In the genomic region with DNA sequence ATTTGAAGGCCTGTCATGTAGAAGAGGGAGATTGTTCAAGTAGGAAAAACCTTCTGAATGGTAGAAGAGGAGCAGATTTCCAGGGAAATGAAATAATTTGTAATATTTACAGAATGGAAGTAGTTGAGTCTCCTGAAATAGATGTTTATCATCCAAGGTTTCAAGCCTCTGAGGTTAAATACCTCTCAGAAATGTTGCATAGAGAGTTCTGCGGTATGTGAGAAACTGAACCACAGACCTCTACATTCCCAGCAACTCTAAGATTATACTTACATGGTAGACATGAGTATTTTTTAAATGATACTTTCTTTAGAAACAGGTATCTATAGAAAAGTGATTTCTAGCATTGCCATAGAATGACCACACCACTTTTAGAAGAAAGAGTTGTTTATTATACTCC, we compare ENCODE assay signal across 18 cellular contexts.
A peak's percentile ranks its signal among the peaks of the same experiment; 100 is the strongest.
DNase-seq lines count a peak whose midpoint lies in the region; ATAC-seq and TF ChIP-seq lines count a peak whose summit lies in the region.
"Had no signal": no experiment of that assay in that cellular context is flagged by ENCODE, and none has a peak within 500 bp of the region (broad histone marks: within the 10 kb centered on the region; RNA-seq: fewer than 3 reads in every experiment).

No MANE protein-coding gene starts in this region.

- H3K4me1 ChIP-seq in PC-3 (ENCODE audit: insufficient read depth, low read length) (peaks cover 34% of the 10 kb centered on the region), mammary epithelial cell (ENCODE audit: insufficient read depth, low read length) (peaks cover 21% of the 10 kb centered on the region)

- H3K36me3 ChIP-seq in PC-3 (ENCODE audit: low read depth, low read length) = no peaks in the 10 kb centered on the region
- H3K36me3 ChIP-seq in mammary epithelial cell (ENCODE audit: insufficient read depth, low read length) = no peaks in the 10 kb centered on the region
- H3K36me3 ChIP-seq: HAP-1 had no signal

- H3K36me3 Mint-ChIP-seq in activated CD4-positive, alpha-beta T cell treated with anti-CD3 and anti-CD28 coated beads, Interleukin-2, amount 10 ng/mL, durations not matched to agents 7 days and 5 days (ENCODE audit: low read depth) = no peaks in the 10 kb centered on the region

- intact Hi-C loops in PC-3 (cut with micrococcal nuclease) (loop anchor here (1.0 kb wide), 1 partner anchor 13 kb away; no protein-coding TSS in a partner anchor), mammary epithelial cell (cut with micrococcal nuclease) (loop anchor here (1.0 kb wide), 1 partner anchor 50 kb away; no protein-coding TSS in a partner anchor)

- CTCF ChIA-PET in PC-3 (lab: Charles Lee) = no interaction called here
- CTCF ChIA-PET in mammary epithelial cell (lab: Charles Lee; ENCODE audit: low non-redundant PET) = no interaction called here
- CTCF ChIA-PET in activated CD4-positive, alpha-beta T cell treated with anti-CD3 and anti-CD28 coated beads, Interleukin-2, amount 10 ng/mL, durations not matched to agents 7 days and 5 days (lab: Charles Lee) = interaction anchor here (0.6 kb wide), 1 partner anchor 849 kb away, joined by 4 read pairs; no protein-coding TSS in a partner anchor

- H3K27me3 Mint-ChIP-seq in activated CD4-positive, alpha-beta T cell treated with anti-CD3 and anti-CD28 coated beads, Interleukin-2, amount 10 ng/mL, durations not matched to agents 7 days and 5 days = no peaks in the 10 kb centered on the region

- dilution Hi-C loops in mammary epithelial cell (cut with HindIII; ENCODE audit: low sequenced_read_pairs) = no loop called here

- TF ChIP-seq CTCF in PC-3 (conservative IDR thresholded peaks at IDR 0.05; ENCODE audit: low read depth, low read length) (no peak), mammary epithelial cell (conservative IDR thresholded peaks at IDR 0.05 in 1 of 2, IDR thresholded peaks at IDR 0.05 in 1 of 2; ENCODE audit: extremely low read depth in 1 of 2, insufficient read depth in 1 of 2, low read depth in 1 of 2, low read length in 2 of 2) (no peak), GM13977 (IDR thresholded peaks at IDR 0.05; ENCODE audit: extremely low read depth, insufficient read depth, missing control alignments) (no peak)

- in situ Hi-C loops in mammary epithelial cell (cut with MboI; ENCODE audit: low sequenced_read_pairs in 2 of 2) (no loop called here), GM13977 (cut with MboI; ENCODE audit: low pct_unique_long_range_greater_than_20kb, low sequenced_read_pairs, unreplicated experiment) (no loop called here)

- no peak overlapping the region for H3K27ac Mint-ChIP-seq in activated CD4-positive, alpha-beta T cell treated with anti-CD3 and anti-CD28 coated beads, Interleukin-2, amount 10 ng/mL, durations not matched to agents 7 days and 5 days

- H3K9me3 ChIP-seq in PC-3 (ENCODE audit: low read length) (no peaks in the 10 kb centered on the region), mammary epithelial cell (replicated peaks; ENCODE audit: insufficient read depth, low read length) (no peaks in the 10 kb centered on the region)
- H3K9me3 ChIP-seq: HAP-1 had no signal

- no peaks in the 10 kb centered on the region for H3K9me3 Mint-ChIP-seq in activated CD4-positive, alpha-beta T cell treated with anti-CD3 and anti-CD28 coated beads, Interleukin-2, amount 10 ng/mL, durations not matched to agents 7 days and 5 days

- H3K4me3 Mint-ChIP-seq in activated CD4-positive, alpha-beta T cell treated with anti-CD3 and anti-CD28 coated beads, Interleukin-2, amount 10 ng/mL, durations not matched to agents 7 days and 5 days = no peak overlapping the region

- DNase-seq in ELR (ENCODE audit: low read depth) = peak; percentile 36
- no peak for DNase-seq in PC-3
- no peak for DNase-seq in mammary epithelial cell
- peak; percentile 57 for DNase-seq in non-pigmented ciliary epithelial cell (ENCODE audit: low read depth)
- DNase-seq in NCI-H1930 (lab: John Stamatoyannopoulos, UW) = no peak
- no peak for DNase-seq in activated CD4-positive, alpha-beta T cell treated with anti-CD3 and anti-CD28 coated beads, Interleukin-2, amount 10 ng/mL, durations not matched to agents 7 days and 5 days
- DNase-seq in GM13977 (ENCODE audit: low spot score) = no peak
- DNase-seq: ACHN, AML-193, COR-L47, DMS153, NCI-H1048, NCI-H1436 treated with DMSO at 0.1 percent for 48 hours, NCI-H226, NCI-H524 treated with DMSO at 0.1 percent for 48 hours, SHP77 had no signal

- H3K4me2 ChIP-seq in PC-3 (ENCODE audit: low read length) (peak overlapping the region; percentile 76), mammary epithelial cell (ENCODE audit: insufficient read depth, low read depth, low read length) (peak overlapping the region; percentile 61)

- H3K27me3 ChIP-seq in PC-3 (ENCODE audit: low read length) (no peaks in the 10 kb centered on the region), mammary epithelial cell (ENCODE audit: insufficient read depth, low read length) (no peaks in the 10 kb centered on the region)

- peak overlapping the region; percentile 74 for H3K27ac ChIP-seq in PC-3 (ENCODE audit: low read length)
- peak overlapping the region; percentile 95 for H3K27ac ChIP-seq in mammary epithelial cell (ENCODE audit: insufficient read depth, low read depth, low read length)

- POLR2A ChIA-PET in PC-3 (lab: Charles Lee; ENCODE audit: unreplicated experiment) = no interaction called here
- POLR2A ChIA-PET in activated CD4-positive, alpha-beta T cell treated with anti-CD3 and anti-CD28 coated beads, Interleukin-2, amount 10 ng/mL, durations not matched to agents 7 days and 5 days (lab: Charles Lee) = no interaction called here

- ATAC-seq in PC-3 (no peak), GM18861 (IDR thresholded peaks at IDR 0.05; ENCODE audit: unreplicated experiment) (no peak)

- H3K9ac ChIP-seq in PC-3 (ENCODE audit: low read length) (peak overlapping the region; percentile 17; the same call in 1 of the 2 replicates), mammary epithelial cell (ENCODE audit: insufficient read depth, low read length) (no peak overlapping the region)

- no peak overlapping the region; the same call in 1 of the 2 replicates for H2AFZ ChIP-seq in PC-3 (ENCODE audit: low read length)
- peak overlapping the region; percentile 71 for H2AFZ ChIP-seq in mammary epithelial cell (ENCODE audit: low read depth, low read length)

- 100% methylated on average over 1 of the region's 1 CpG for WGBS in mammary epithelial cell (ENCODE audit: low coverage, missing lambda C conversion rate)

- no TSS peak for BruUV-seq in PC-3 (replicated peaks; lab: Mats Ljungman, UMichigan)
- BruUV-seq in mammary epithelial cell (replicated peaks; lab: Mats Ljungman, UMichigan) = no TSS peak

- H3K9me2 ChIP-seq in PC-3 (replicated peaks; ENCODE audit: low read length) = no peaks in the 10 kb centered on the region

- H3K4me3 ChIP-seq in PC-3 (ENCODE audit: low read length) (peak overlapping the region; percentile 26; the same call in 1 of the 2 replicates), mammary epithelial cell (replicated peaks in 1 of 3; ENCODE audit: insufficient read depth in 1 of 3, low read depth in 2 of 3, low read length in 3 of 3) (peak overlapping the region in 1 of 3 experiments; percentile 7)
- H3K4me3 ChIP-seq: HAP-1 had no signal

- peaks cover 7% of the 10 kb centered on the region for H3F3A ChIP-seq in PC-3 (ENCODE audit: low read length, unreplicated experiment)

- H4K20me1 ChIP-seq in PC-3 (ENCODE audit: low read length) (no peaks in the 10 kb centered on the region), mammary epithelial cell (ENCODE audit: insufficient read depth, low read length) (no peaks in the 10 kb centered on the region)

- no peaks in the 10 kb centered on the region for H3K79me2 ChIP-seq in PC-3 (ENCODE audit: low read length)
- no peaks in the 10 kb centered on the region for H3K79me2 ChIP-seq in mammary epithelial cell (ENCODE audit: insufficient read depth, low read length)

- no peaks in the 10 kb centered on the region for H3K4me1 Mint-ChIP-seq in activated CD4-positive, alpha-beta T cell treated with anti-CD3 and anti-CD28 coated beads, Interleukin-2, amount 10 ng/mL, durations not matched to agents 7 days and 5 days

Comparison
In these comparisons a context has a peak if more than half of its experiments do, and no peak if none do; other contexts are left out.
1. DNase-seq: peak in ELR (single experiment) and non-pigmented ciliary epithelial cell (single experiment); none in PC-3 (single experiment), mammary epithelial cell (single experiment), NCI-H1930 (0 of 2), activated CD4-positive, alpha-beta T cell treated with anti-CD3 and anti-CD28 coated beads, Interleukin-2, amount 10 ng/mL, durations not matched to agents 7 days and 5 days (single experiment) and GM13977 (single experiment).